15 cellular contexts compared by ENCODE assay signal in the genomic region with DNA sequence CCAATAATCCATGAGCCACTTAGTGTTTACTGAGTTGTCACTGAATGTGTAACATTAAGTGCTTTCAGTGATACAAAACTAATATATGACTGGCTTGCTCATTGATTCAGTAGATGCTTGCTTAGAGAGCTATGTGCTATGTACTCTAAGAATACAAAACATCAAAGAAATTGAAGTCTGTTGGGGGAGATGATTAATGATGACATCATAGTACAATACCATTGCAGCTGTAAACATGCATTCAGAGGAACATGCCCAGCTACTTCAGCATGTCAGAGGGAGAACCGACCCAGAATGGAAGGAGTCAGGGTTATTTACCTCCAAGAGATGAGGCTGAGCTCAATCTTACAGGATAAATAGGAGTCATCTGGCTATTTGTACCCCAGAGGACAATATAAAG.
DNase-seq lines count a peak whose midpoint lies in the region; ATAC-seq and TF ChIP-seq lines count a peak whose summit lies in the region.
"Had no signal": no experiment of that assay in that cellular context is flagged by ENCODE, and none has a peak within 500 bp of the region (broad histone marks: within the 10 kb centered on the region; RNA-seq: fewer than 3 reads in every experiment).

No MANE protein-coding gene starts in this region.

- no peak overlapping the region for H3K4me2 ChIP-seq in OCI-LY7 (ENCODE audit: low read length)

- peak overlapping the region; percentile 3 for H3K27ac Mint-ChIP-seq in stimulated activated effector memory CD8-positive, alpha-beta T cell treated with anti-CD3 and anti-CD28 coated beads, Interleukin-12 subunit alpha, Interleukin-12 subunit beta, amount 100 ng/mL, for 72 hours
- H3K27ac Mint-ChIP-seq: activated B cell treated with CpG ODN at 0.5 μM for 24 hours; activated CD8-positive, alpha-beta memory T cell treated with anti-CD3 and anti-CD28 coated beads, Interleukin-2, amount 10 ng/mL, durations not matched to agents 7 days and 5 days; activated naive CD4-positive, alpha-beta T cell treated with anti-CD3 and anti-CD28 coated beads for 36 hours had no signal

- no peaks in the 10 kb centered on the region for H3K9me2 ChIP-seq in OCI-LY7 (ENCODE audit: insufficient read depth, low read length)

- no peaks in the 10 kb centered on the region for H3K79me2 ChIP-seq in OCI-LY7 (ENCODE audit: insufficient read depth, low read depth, low read length)

- no peak overlapping the region for H3K27ac ChIP-seq in OCI-LY7 (ENCODE audit: low read depth, low read length, poor library complexity, severe bottlenecking)

- no TSS peak for BruUV-seq in OCI-LY7 (replicated peaks; lab: Mats Ljungman, UMichigan)

- TF ChIP-seq CTCF in WI38 (IDR thresholded peaks at IDR 0.05; ENCODE audit: low read depth, low read length) (no peak), OCI-LY7 (conservative IDR thresholded peaks at IDR 0.05; ENCODE audit: low read length) (no peak)

- H2AFZ ChIP-seq in OCI-LY7 (ENCODE audit: low read length): no peak overlapping the region

- no peaks in the 10 kb centered on the region for H3K36me3 ChIP-seq in OCI-LY7 (ENCODE audit: insufficient read depth, low read length)
- H3K36me3 ChIP-seq: MG63 had no signal

- DNase-seq in NCI-H510A treated with DMSO at 0.1 percent for 48 hours (lab: John Stamatoyannopoulos, UW) (peak; percentile 14), NCI-H510A (lab: John Stamatoyannopoulos, UW) (no peak), fibroblast of peridontal ligament (ENCODE audit: extremely low read depth) (peak; percentile 71), OCI-LY7 (ENCODE audit: low spot score) (no peak)
- no peak for DNase-seq in stimulated activated effector memory CD8-positive, alpha-beta T cell treated with anti-CD3 and anti-CD28 coated beads, Interleukin-12 subunit alpha, Interleukin-12 subunit beta, amount 100 ng/mL, for 72 hours (ENCODE audit: low spot score in 2 of 2)
- DNase-seq in stimulated activated CD4-positive, alpha-beta T cell treated with anti-CD3 and anti-CD28 coated beads, Interleukin-4, amount 100 ng/mL, for 4 hours: no peak
- DNase-seq in activated naive CD4-positive, alpha-beta T cell treated with Interleukin-2 at 50 U/mL for 16 hours: no peak
- DNase-seq: 8988T; activated B cell treated with CpG ODN at 0.5 μM for 24 hours; activated CD8-positive, alpha-beta memory T cell treated with anti-CD3 and anti-CD28 coated beads, Interleukin-2, amount 10 ng/mL, durations not matched to agents 7 days and 5 days; activated naive CD4-positive, alpha-beta T cell treated with anti-CD3 and anti-CD28 coated beads for 36 hours; MG63; NCI-H2171 treated with DMSO at 0.1 percent for 48 hours; small intestine had no signal

- H4K20me1 ChIP-seq in OCI-LY7 (ENCODE audit: insufficient read depth, low read length): no peaks in the 10 kb centered on the region

- POLR2A ChIA-PET in OCI-LY7 (lab: Charles Lee): no interaction called here

- no peak for ATAC-seq in stimulated activated effector memory CD8-positive, alpha-beta T cell treated with anti-CD3 and anti-CD28 coated beads, Interleukin-12 subunit alpha, Interleukin-12 subunit beta, amount 100 ng/mL, for 72 hours
- ATAC-seq: activated CD8-positive, alpha-beta memory T cell treated with anti-CD3 and anti-CD28 coated beads, Interleukin-2, amount 10 ng/mL, durations not matched to agents 7 days and 5 days had no signal

- no peaks in the 10 kb centered on the region for H3K9me3 Mint-ChIP-seq in stimulated activated effector memory CD8-positive, alpha-beta T cell treated with anti-CD3 and anti-CD28 coated beads, Interleukin-12 subunit alpha, Interleukin-12 subunit beta, amount 100 ng/mL, for 72 hours
- H3K9me3 Mint-ChIP-seq: activated B cell treated with CpG ODN at 0.5 μM for 24 hours; activated naive CD4-positive, alpha-beta T cell treated with anti-CD3 and anti-CD28 coated beads for 36 hours had no signal

- H3K4me1 Mint-ChIP-seq in stimulated activated effector memory CD8-positive, alpha-beta T cell treated with anti-CD3 and anti-CD28 coated beads, Interleukin-12 subunit alpha, Interleukin-12 subunit beta, amount 100 ng/mL, for 72 hours: no peaks in the 10 kb centered on the region
- H3K4me1 Mint-ChIP-seq: activated B cell treated with CpG ODN at 0.5 μM for 24 hours; activated CD8-positive, alpha-beta memory T cell treated with anti-CD3 and anti-CD28 coated beads, Interleukin-2, amount 10 ng/mL, durations not matched to agents 7 days and 5 days had no signal

- CTCF ChIA-PET in OCI-LY7 (lab: Charles Lee; ENCODE audit: unreplicated experiment): no interaction called here

- peak overlapping the region; percentile 16 for H3K4me3 ChIP-seq in WI38 (ENCODE audit: low read depth, low read length)
- H3K4me3 ChIP-seq in OCI-LY7 (ENCODE audit: low read depth, low read length, poor library complexity, severe bottlenecking): no peak overlapping the region
- H3K4me3 ChIP-seq: MG63 had no signal

- no peak overlapping the region for H3K4me3 Mint-ChIP-seq in stimulated activated effector memory CD8-positive, alpha-beta T cell treated with anti-CD3 and anti-CD28 coated beads, Interleukin-12 subunit alpha, Interleukin-12 subunit beta, amount 100 ng/mL, for 72 hours
- H3K4me3 Mint-ChIP-seq: activated B cell treated with CpG ODN at 0.5 μM for 24 hours; activated CD8-positive, alpha-beta memory T cell treated with anti-CD3 and anti-CD28 coated beads, Interleukin-2, amount 10 ng/mL, durations not matched to agents 7 days and 5 days; activated naive CD4-positive, alpha-beta T cell treated with anti-CD3 and anti-CD28 coated beads for 36 hours had no signal

- no peaks in the 10 kb centered on the region for H3K4me1 ChIP-seq in OCI-LY7 (ENCODE audit: insufficient read depth, low read length, poor library complexity, severe bottlenecking)

- intact Hi-C loops in OCI-LY7 (cut with micrococcal nuclease; ENCODE audit: unreplicated experiment): no loop called here

- no peaks in the 10 kb centered on the region for H3K9me3 ChIP-seq in OCI-LY7 (ENCODE audit: low read length)
- H3K9me3 ChIP-seq: MG63 had no signal

- no peaks in the 10 kb centered on the region for H3K36me3 Mint-ChIP-seq in stimulated activated effector memory CD8-positive, alpha-beta T cell treated with anti-CD3 and anti-CD28 coated beads, Interleukin-12 subunit alpha, Interleukin-12 subunit beta, amount 100 ng/mL, for 72 hours
- H3K36me3 Mint-ChIP-seq: activated CD8-positive, alpha-beta memory T cell treated with anti-CD3 and anti-CD28 coated beads, Interleukin-2, amount 10 ng/mL, durations not matched to agents 7 days and 5 days had no signal

Comparison
In these comparisons a context has a peak if more than half of its experiments do, and no peak if none do; other contexts are left out.
1. DNase-seq: peak in NCI-H510A treated with DMSO at 0.1 percent for 48 hours (single experiment) and fibroblast of peridontal ligament (single experiment); none in NCI-H510A (single experiment), stimulated activated effector memory CD8-positive, alpha-beta T cell treated with anti-CD3 and anti-CD28 coated beads, Interleukin-12 subunit alpha, Interleukin-12 subunit beta, amount 100 ng/mL, for 72 hours (0 of 2), stimulated activated CD4-positive, alpha-beta T cell treated with anti-CD3 and anti-CD28 coated beads, Interleukin-4, amount 100 ng/mL, for 4 hours (0 of 2), activated naive CD4-positive, alpha-beta T cell treated with Interleukin-2 at 50 U/mL for 16 hours (single experiment) and OCI-LY7 (single experiment).